Comparison of ENCODE assay signal across 8 cellular contexts in genomic region chr5:39072915-39073758, GRCh38. TPM values are rescaled to one million over a fixed set of nuclear protein-coding genes. Genes with fewer than 3 reads are reported as not detected.
A peak's percentile ranks its signal among the peaks of the same experiment; 100 is the strongest.
DNase-seq lines count a peak whose midpoint lies in the region; ATAC-seq, FAIRE-seq and TF ChIP-seq lines count a peak whose summit lies in the region.

No MANE protein-coding gene starts in this region.

- H3K9ac ChIP-seq in HUES48 (ENCODE audit: low read depth, low read length): peak overlapping the region; percentile 91

- peak overlapping the region; percentile 92 to 95 for H3K27ac Mint-ChIP-seq in activated naive CD4-positive, alpha-beta T cell treated with anti-CD3 and anti-CD28 coated beads, Interleukin-2, amount 50 U/mL, for 72 hours

- WGBS in pancreas, 2 donors: 1 to 2% methylated on average over 27 of the region's 27 CpGs
- 2% methylated on average over 14 to 27 of the region's 27 CpGs for WGBS in transverse colon (ENCODE audit: low coverage in 1 of 2), 2 donors

- H3K27me3 ChIP-seq in HUES48 (ENCODE audit: control insufficient read depth, insufficient read depth, low read length) (no peaks in the 10 kb centered on the region), cardiac muscle cell (no peaks in the 10 kb centered on the region), pancreas (no peaks in the 10 kb centered on the region), transverse colon (no peaks in the 10 kb centered on the region)

- no peak for TF ChIP-seq EP300 in transverse colon (IDR thresholded peaks at IDR 0.05; ENCODE audit: low read depth)

- FAIRE-seq in pancreas (lab: Jason Lieb, UNC): no peak

- DNase-seq in DMS79 (lab: John Stamatoyannopoulos, UW): peak; percentile 21
- DNase-seq in activated naive CD4-positive, alpha-beta T cell treated with anti-CD3 and anti-CD28 coated beads, Interleukin-2, amount 50 U/mL, for 72 hours (ENCODE audit: low spot score in 2 of 2): peak; percentile 41 to 86
- peak; percentile 42 to 50 for DNase-seq in cardiac muscle cell (ENCODE audit: low read depth in 1 of 2, low spot score in 1 of 2)
- peak in 5 of 6 donors; percentile 20 to 70 (median 34) for DNase-seq in pancreas
- DNase-seq in transverse colon: peak; percentile 50

- H3K4me3 ChIP-seq in HUES48 (ENCODE audit: low read depth, low read length): peak overlapping the region; percentile 89
- H3K4me3 ChIP-seq in cardiac muscle cell: peak overlapping the region; percentile 91
- peak overlapping the region; percentile 77 to 94 (median 90) for H3K4me3 ChIP-seq in pancreas
- H3K4me3 ChIP-seq in transverse colon: peak overlapping the region; percentile 82 to 99 (median 93)

- ATAC-seq in GM21447 (IDR thresholded peaks at IDR 0.05; ENCODE audit: unreplicated experiment): peak; percentile 52
- peak; percentile 40 to 76 for ATAC-seq in activated naive CD4-positive, alpha-beta T cell treated with anti-CD3 and anti-CD28 coated beads, Interleukin-2, amount 50 U/mL, for 72 hours
- ATAC-seq in pancreas: peak; percentile 15 to 54 (median 42)

- H3K36me3 ChIP-seq in HUES48 (ENCODE audit: control insufficient read depth, insufficient read depth, low read length): 0 out of 2 replicates have a peak, but pooled peaks cover 3% of the 10 kb centered on the region
- no peaks in the 10 kb centered on the region for H3K36me3 ChIP-seq in cardiac muscle cell
- no peaks in the 10 kb centered on the region for H3K36me3 ChIP-seq in pancreas
- H3K36me3 ChIP-seq in transverse colon: no peaks in the 10 kb centered on the region

- H3K9me3 Mint-ChIP-seq in activated naive CD4-positive, alpha-beta T cell treated with anti-CD3 and anti-CD28 coated beads, Interleukin-2, amount 50 U/mL, for 72 hours: no peaks in the 10 kb centered on the region

- TF ChIP-seq CTCF in cardiac muscle cell (IDR thresholded peaks at IDR 0.05; ENCODE audit: low read depth, low read length): no peak
- no peak for TF ChIP-seq CTCF in pancreas (IDR thresholded peaks at IDR 0.05)
- TF ChIP-seq CTCF in transverse colon (IDR thresholded peaks at IDR 0.05): no peak

- intact Hi-C loops in pancreas (cut with DNase I): loop anchor here in 1 of 3 donors (10.0 kb wide), 1 partner anchor 48 kb away; no protein-coding TSS in a partner anchor
- intact Hi-C loops in transverse colon (cut with DNase I; ENCODE audit: low total_unique reads): no loop called here

- in situ Hi-C loops in transverse colon (cut with MboI; ENCODE audit: low pct_ligation_motif_present in 1 of 4, low pct_unique_long_range_greater_than_20kb in 1 of 4, low sequenced_read_pairs in 3 of 4): no loop called here

- no peaks in the 10 kb centered on the region for H3K9me3 ChIP-seq in HUES48 (ENCODE audit: control insufficient read depth, insufficient read depth, low read length)
- no peaks in the 10 kb centered on the region for H3K9me3 ChIP-seq in cardiac muscle cell (ENCODE audit: low read depth)
- no peaks in the 10 kb centered on the region for H3K9me3 ChIP-seq in pancreas
- H3K9me3 ChIP-seq in transverse colon: no peaks in the 10 kb centered on the region

- H3K4me1 ChIP-seq in HUES48 (ENCODE audit: control insufficient read depth, insufficient read depth, low read length): peaks cover 32% of the 10 kb centered on the region
- peaks cover 10% of the 10 kb centered on the region for H3K4me1 ChIP-seq in cardiac muscle cell (ENCODE audit: low read depth)
- peaks cover 9 to 15% (median 14%) of the 10 kb centered on the region in 3 donors for H3K4me1 ChIP-seq in pancreas
- peaks cover 12 to 41% (median 27%) of the 10 kb centered on the region in 4 donors for H3K4me1 ChIP-seq in transverse colon

- peak overlapping the region; percentile 100 for H3K27ac ChIP-seq in HUES48 (ENCODE audit: low read depth, low read length)
- H3K27ac ChIP-seq in cardiac muscle cell: peak overlapping the region; percentile 100
- peak overlapping the region; percentile 92 to 99 (median 98) for H3K27ac ChIP-seq in pancreas
- H3K27ac ChIP-seq in transverse colon: peak overlapping the region; percentile 96 to 100 (median 99)

- TF ChIP-seq POLR2A in Raji (IDR thresholded peaks at IDR 0.05; ENCODE audit: insufficient read depth, low read depth, low read length) (0 out of 2 replicates have a peak, but pooled peaks have one; percentile 31), transverse colon (IDR thresholded peaks at IDR 0.05) (peak; percentile 10)

- H3K36me3 Mint-ChIP-seq in activated naive CD4-positive, alpha-beta T cell treated with anti-CD3 and anti-CD28 coated beads, Interleukin-2, amount 50 U/mL, for 72 hours: peaks cover 5 to 23% of the 10 kb centered on the region in 2 donors

RNA-seq across cellular contexts. Expression of gene RICTOR, which starts 1.1 kb away (rescaled TPM):
- total RNA-seq in activated naive CD4-positive, alpha-beta T cell treated with anti-CD3 and anti-CD28 coated beads, Interleukin-2, amount 50 U/mL, for 72 hours: 10 to 100 TPM; 32.8 to 50.2 TPM
- 15.1 and 20.6 TPM in 2 replicates for total RNA-seq in cardiac muscle cell
- polyA plus RNA-seq in cardiac muscle cell: 6.0 and 11.2 TPM in 2 replicates
- 10 to 100 TPM; 13.1 to 23.0 (median 15.3) TPM for total RNA-seq in pancreas
- polyA plus RNA-seq in pancreas: 1 to 10 TPM; 4.2 to 6.9 TPM
- total RNA-seq in transverse colon: 10 to 100 TPM; 20.7 to 44.8 (median 25.8) TPM

Comparison
In these comparisons a context has a peak if more than half of its experiments do, and no peak if none do; other contexts are left out.
1. Peak in every context shown above with its lines: DNase-seq, ATAC-seq, H3K4me3 ChIP-seq and H3K27ac ChIP-seq.